In the genomic region with DNA sequence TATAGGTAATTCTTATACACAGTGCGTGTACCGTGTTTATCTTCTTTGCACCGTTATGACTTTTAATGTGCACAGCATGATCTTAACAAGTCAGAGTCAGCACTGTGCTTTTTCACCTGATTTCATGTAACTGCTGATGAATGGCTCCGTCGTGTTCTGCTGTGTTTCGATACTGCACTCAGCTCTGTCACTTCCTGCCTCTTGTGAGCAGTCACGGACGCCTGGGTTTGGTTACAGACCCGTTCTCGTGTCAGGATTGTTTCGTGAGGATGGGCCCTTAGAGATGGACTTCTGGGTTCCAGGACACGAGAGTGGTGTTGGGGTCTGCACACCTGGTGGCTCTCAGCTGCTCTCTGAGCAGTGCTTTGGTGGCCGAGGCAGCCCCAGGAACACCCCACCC, we compare ENCODE assay signal across 20 cellular contexts. TPM values are rescaled to one million over a fixed set of nuclear protein-coding genes. Genes with fewer than 3 reads are reported as not detected.
DNase-seq lines count a peak whose midpoint lies in the region; ATAC-seq and TF ChIP-seq lines count a peak whose summit lies in the region.
"Had no signal": no experiment of that assay in that cellular context is flagged by ENCODE, and none has a peak within 500 bp of the region (broad histone marks: within the 10 kb centered on the region; RNA-seq: fewer than 3 reads in every experiment).

No MANE protein-coding gene starts in this region.

- no peaks in the 10 kb centered on the region for H3F3A ChIP-seq in OCI-LY1 (ENCODE audit: insufficient read depth, low read length)

- H3K36me3 ChIP-seq in right atrium auricular region: peaks cover 15% of the 10 kb centered on the region
- peaks cover 15% of the 10 kb centered on the region for H3K36me3 ChIP-seq in OCI-LY1 (ENCODE audit: insufficient read depth, low read length)

- peaks cover 12% of the 10 kb centered on the region for H3K4me1 Mint-ChIP-seq in memory B cell
- H3K4me1 Mint-ChIP-seq in stimulated activated naive CD8-positive, alpha-beta T cell treated with anti-CD3 and anti-CD28 coated beads, Interleukin-15, amount 100 ng/mL, for 72 hours: peaks cover 35% of the 10 kb centered on the region

- in situ Hi-C loops in KBM-7 (cut with MboI; ENCODE audit: low pct_unique_long_range_greater_than_20kb, low sequenced_read_pairs): no loop called here

- no peak for TF ChIP-seq CTCF in right atrium auricular region (IDR thresholded peaks at IDR 0.05)
- TF ChIP-seq CTCF in OCI-LY1 (IDR thresholded peaks at IDR 0.05; ENCODE audit: low read length): no peak

- DNase-seq in Right ventricle myocardium superior (peak; percentile 23), right atrium auricular region (ENCODE audit: low spot score) (no peak), memory B cell (ENCODE audit: low spot score in 2 of 2) (peak in 1 of 2 donors; percentile 32), NCI-H748 treated with DMSO at 0.1 percent for 48 hours (lab: John Stamatoyannopoulos, UW) (no peak), T1000 (lab: John Stamatoyannopoulos, UW) (no peak), KBM-7 (no peak)
- DNase-seq in stimulated activated naive CD8-positive, alpha-beta T cell treated with anti-CD3 and anti-CD28 coated beads, Interleukin-15, amount 100 ng/mL, for 72 hours: no peak
- DNase-seq: ACHN; AML-193; CD4-positive, alpha-beta memory T cell; DND-41; KG1; NCI-H1436 treated with DMSO at 0.1 percent for 48 hours; NCI-H2081; NCI-H774; PC-3 had no signal

- H3K27me3 ChIP-seq in right atrium auricular region (no peaks in the 10 kb centered on the region), OCI-LY1 (ENCODE audit: insufficient read depth, low read length) (no peaks in the 10 kb centered on the region)
- H3K27me3 ChIP-seq: SJSA1 had no signal

- H3K9me3 Mint-ChIP-seq in memory B cell: no peaks in the 10 kb centered on the region
- H3K9me3 Mint-ChIP-seq in stimulated activated naive CD8-positive, alpha-beta T cell treated with anti-CD3 and anti-CD28 coated beads, Interleukin-15, amount 100 ng/mL, for 72 hours: no peaks in the 10 kb centered on the region

- peak overlapping the region; percentile 39 for H3K4me3 Mint-ChIP-seq in memory B cell
- peak overlapping the region in 1 of 2 donors; percentile 46 for H3K4me3 Mint-ChIP-seq in stimulated activated naive CD8-positive, alpha-beta T cell treated with anti-CD3 and anti-CD28 coated beads, Interleukin-15, amount 100 ng/mL, for 72 hours
- H3K4me3 Mint-ChIP-seq: CD4-positive, alpha-beta memory T cell had no signal

- H3K4me2 ChIP-seq in OCI-LY1 (ENCODE audit: low read length): peak overlapping the region; percentile 21

- no peaks in the 10 kb centered on the region for H3K27me3 Mint-ChIP-seq in memory B cell
- H3K27me3 Mint-ChIP-seq in stimulated activated naive CD8-positive, alpha-beta T cell treated with anti-CD3 and anti-CD28 coated beads, Interleukin-15, amount 100 ng/mL, for 72 hours: no peaks in the 10 kb centered on the region
- H3K27me3 Mint-ChIP-seq: CD4-positive, alpha-beta memory T cell had no signal

- H3K9me2 ChIP-seq in OCI-LY1 (ENCODE audit: low read depth, low read length): no peaks in the 10 kb centered on the region

- intact Hi-C loops in Right ventricle myocardium superior (cut with DNase I): loop anchor here (10.0 kb wide), 1 partner anchor 422 kb away; a partner anchor contains a TSS

- no peaks in the 10 kb centered on the region for H4K20me1 ChIP-seq in OCI-LY1 (ENCODE audit: insufficient read depth, low read length)

- H3K27ac ChIP-seq in right atrium auricular region (no peak overlapping the region), OCI-LY1 (ENCODE audit: low read depth, low read length, poor library complexity, severe bottlenecking) (peak overlapping the region; percentile 61)
- H3K27ac ChIP-seq: RWPE1, SJSA1 had no signal

- H3K4me1 ChIP-seq in right atrium auricular region (peaks cover 0 to 8% of the 10 kb centered on the region in 2 donors), OCI-LY1 (ENCODE audit: insufficient read depth, low read length, severe bottlenecking) (peaks cover 22% of the 10 kb centered on the region)
- H3K4me1 ChIP-seq: SJSA1 had no signal

- ATAC-seq in Right ventricle myocardium superior (ENCODE audit: poor library complexity) (no peak), memory B cell (ENCODE audit: low read depth) (peak; percentile 59)
- peak; percentile 57 for ATAC-seq in stimulated activated naive CD8-positive, alpha-beta T cell treated with anti-CD3 and anti-CD28 coated beads, Interleukin-15, amount 100 ng/mL, for 72 hours
- ATAC-seq: PC-3 had no signal

- H3K4me3 ChIP-seq in right atrium auricular region: no peak overlapping the region
- H3K4me3 ChIP-seq in OCI-LY1 (ENCODE audit: low read depth, low read length, poor library complexity, severe bottlenecking): no peak overlapping the region
- H3K4me3 ChIP-seq: SJSA1 had no signal

- peak overlapping the region; percentile 68 for H3K27ac Mint-ChIP-seq in memory B cell
- H3K27ac Mint-ChIP-seq in stimulated activated naive CD8-positive, alpha-beta T cell treated with anti-CD3 and anti-CD28 coated beads, Interleukin-15, amount 100 ng/mL, for 72 hours: no peak overlapping the region

- H3K9me3 ChIP-seq in right atrium auricular region: no peaks in the 10 kb centered on the region
- H3K9me3 ChIP-seq in OCI-LY1 (ENCODE audit: low read length): no peaks in the 10 kb centered on the region
- H3K9me3 ChIP-seq: SJSA1 had no signal

- H3K9ac ChIP-seq in OCI-LY1 (ENCODE audit: low read length): no peak overlapping the region

- H3K79me2 ChIP-seq in OCI-LY1 (ENCODE audit: insufficient read depth, low read length): no peaks in the 10 kb centered on the region

- H3K36me3 Mint-ChIP-seq in memory B cell: peaks cover 5% of the 10 kb centered on the region

- no peak overlapping the region for H2AFZ ChIP-seq in OCI-LY1 (ENCODE audit: low read length)

RNA-seq across cellular contexts. Expression of a gene that starts 24.6 kb away (rescaled TPM):
- total RNA-seq in Right ventricle myocardium superior: 45.1 TPM
- total RNA-seq in right atrium auricular region: 10 to 100 TPM; 19.4 to 29.6 TPM

RNA-seq across cellular contexts. Expression of a gene that starts 41.0 kb away (rescaled TPM):
- total RNA-seq in Right ventricle myocardium superior (80.2 TPM), right atrium auricular region (10 to 100 TPM in 1 of 2 donors, 1 to 10 TPM in 1; 5.1 to 28.3 TPM)
- total RNA-seq: H4 had no signal

RNA-seq across cellular contexts. Expression of a gene that starts 59.9 kb away (rescaled TPM):
- total RNA-seq in Right ventricle myocardium superior (13.2 TPM), right atrium auricular region (1 to 10 TPM; 6.1 TPM)
